15 cellular contexts compared by ENCODE assay signal in genomic region chr13:104625196-104625595, GRCh38.
DNase-seq lines count a peak whose midpoint lies in the region; ATAC-seq and TF ChIP-seq lines count a peak whose summit lies in the region.
"Had no signal": no experiment of that assay in that cellular context is flagged by ENCODE, and none has a peak within 500 bp of the region (broad histone marks: within the 10 kb centered on the region; RNA-seq: fewer than 3 reads in every experiment).

No MANE protein-coding gene starts in this region.

- no peak overlapping the region for H3K9ac ChIP-seq in OCI-LY3 (ENCODE audit: low read length)
- no peak overlapping the region for H3K9ac ChIP-seq in mesendoderm (ENCODE audit: low read length)
- H3K9ac ChIP-seq: BLaER1 treated with 17β-estradiol and CSF1 and Interleukin-3, amounts not matched to agents 10 nM and 100 nM had no signal

- no peak overlapping the region for H3K23ac ChIP-seq in mesendoderm (ENCODE audit: low read length)

- H3K56ac ChIP-seq in mesendoderm (ENCODE audit: low read length) = no peak overlapping the region

- no peak for TF ChIP-seq CTCF in OCI-LY3 (IDR thresholded peaks at IDR 0.05; ENCODE audit: low read depth, low read length)

- H3K4me3 ChIP-seq in OCI-LY3 (ENCODE audit: low read length) (no peak overlapping the region), mesendoderm (ENCODE audit: low read length) (no peak overlapping the region)
- H3K4me3 ChIP-seq: BLaER1 treated with 17β-estradiol and CSF1 and Interleukin-3, amounts not matched to agents 10 nM and 100 nM had no signal

- H3K4ac ChIP-seq in mesendoderm (ENCODE audit: low read depth, low read length) = no peak overlapping the region

- no peak overlapping the region for H4K8ac ChIP-seq in mesendoderm (ENCODE audit: low read depth, low read length)

- H2BK15ac ChIP-seq in mesendoderm (replicated peaks; ENCODE audit: low read depth) = no peak overlapping the region

- no peaks in the 10 kb centered on the region for H4K20me1 ChIP-seq in OCI-LY3 (ENCODE audit: insufficient read depth, low read length)
- H4K20me1 ChIP-seq: BLaER1 treated with 17β-estradiol and CSF1 and Interleukin-3, amounts not matched to agents 10 nM and 100 nM had no signal

- H3K27me3 ChIP-seq in OCI-LY3 (ENCODE audit: low read depth, low read length) = no peaks in the 10 kb centered on the region
- H3K27me3 ChIP-seq in mesendoderm (ENCODE audit: insufficient read depth, low read length, poor library complexity) = no peaks in the 10 kb centered on the region
- H3K27me3 ChIP-seq: BLaER1 treated with 17β-estradiol and CSF1 and Interleukin-3, amounts not matched to agents 10 nM and 100 nM had no signal

- H3K79me2 ChIP-seq in OCI-LY3 (ENCODE audit: low read length) (no peaks in the 10 kb centered on the region), mesendoderm (ENCODE audit: control insufficient read depth, insufficient read depth, low read length) (no peaks in the 10 kb centered on the region)

- H2AK5ac ChIP-seq in mesendoderm (ENCODE audit: low read length) = no peak overlapping the region

- H4K5ac ChIP-seq in mesendoderm (ENCODE audit: low read length) = no peak overlapping the region

- no peaks in the 10 kb centered on the region for H3K9me3 ChIP-seq in OCI-LY3 (ENCODE audit: insufficient read depth, low read length)
- H3K9me3 ChIP-seq: BLaER1 treated with 17β-estradiol and CSF1 and Interleukin-3, amounts not matched to agents 10 nM and 100 nM had no signal

- no CpG with 5 or more reads among the region's 7 CpGs for WGBS in mesendoderm (ENCODE audit: extremely low coverage, insufficient coverage, low lambda C conversion rate)

- no peaks in the 10 kb centered on the region for H3K79me1 ChIP-seq in mesendoderm (ENCODE audit: low read length)

- no peak for ATAC-seq in Right ventricle myocardium superior (ENCODE audit: poor library complexity)
- ATAC-seq: HCT116 had no signal

- no peak overlapping the region for H3K4me2 ChIP-seq in OCI-LY3 (ENCODE audit: low read length)
- no peak overlapping the region for H3K4me2 ChIP-seq in mesendoderm (ENCODE audit: low read length)
- H3K4me2 ChIP-seq: BLaER1 treated with 17β-estradiol and CSF1 and Interleukin-3, amounts not matched to agents 10 nM and 100 nM had no signal

- H2BK5ac ChIP-seq in mesendoderm (ENCODE audit: low read length) = no peak overlapping the region

- DNase-seq in SHP77 (lab: John Stamatoyannopoulos, UW) (peak; percentile 25 to 31), SHP77 treated with DMSO at 0.1 percent for 48 hours (lab: John Stamatoyannopoulos, UW) (no peak), globus pallidus (ENCODE audit: low spot score) (peak; percentile 9), retina (peak; percentile 75), Right ventricle myocardium superior (no peak), activated gamma-delta T cell treated with Interleukin-2 at 50 U/mL for 16 hours (no peak), mesendoderm (no peak)
- DNase-seq: 8988T; Calu3; CD4-positive, CD25-positive, alpha-beta regulatory T cell; DMS 273 treated with DMSO at 0.1 percent for 48 hours; GOT3 had no signal

- H3K4me1 ChIP-seq in OCI-LY3 (ENCODE audit: low read length) (no peaks in the 10 kb centered on the region), mesendoderm (ENCODE audit: control insufficient read depth, low read depth, low read length) (no peaks in the 10 kb centered on the region)
- H3K4me1 ChIP-seq: BLaER1 treated with 17β-estradiol and CSF1 and Interleukin-3, amounts not matched to agents 10 nM and 100 nM had no signal

- peak overlapping the region; percentile 14; the same call in 1 of the 2 replicates for H2AFZ ChIP-seq in OCI-LY3 (ENCODE audit: low read depth, low read length)

- no peak overlapping the region for H2BK120ac ChIP-seq in mesendoderm (ENCODE audit: low read depth, low read length)

- H3K18ac ChIP-seq in mesendoderm (ENCODE audit: low read length) = no peak overlapping the region

- H3K27ac ChIP-seq in OCI-LY3 (ENCODE audit: low read length) = no peak overlapping the region
- no peak overlapping the region for H3K27ac ChIP-seq in mesendoderm (ENCODE audit: low read depth, low read length)
- H3K27ac ChIP-seq: BLaER1 treated with 17β-estradiol and CSF1 and Interleukin-3, amounts not matched to agents 10 nM and 100 nM had no signal

- intact Hi-C loops in Right ventricle myocardium superior (cut with DNase I) = no loop called here

- H3K36me3 ChIP-seq in OCI-LY3 (replicated peaks; ENCODE audit: low read depth, low read length) = no peaks in the 10 kb centered on the region
- no peaks in the 10 kb centered on the region for H3K36me3 ChIP-seq in mesendoderm (ENCODE audit: control insufficient read depth, insufficient read depth, low read length)
- H3K36me3 ChIP-seq: BLaER1 treated with 17β-estradiol and CSF1 and Interleukin-3, amounts not matched to agents 10 nM and 100 nM had no signal

Comparison
In these comparisons a context has a peak if more than half of its experiments do, and no peak if none do; other contexts are left out.
1. DNase-seq: peak in SHP77 (2 of 2), globus pallidus (single experiment) and retina (single experiment); none in SHP77 treated with DMSO at 0.1 percent for 48 hours (single experiment), Right ventricle myocardium superior (single experiment), activated gamma-delta T cell treated with Interleukin-2 at 50 U/mL for 16 hours (single experiment) and mesendoderm (single experiment).